Comparison of ENCODE assay signal across 23 cellular contexts in genomic region chr3:47028146-47028545, GRCh38. TPM values are rescaled to one million over a fixed set of nuclear protein-coding genes. Genes with fewer than 3 reads are reported as not detected.
DNase-seq lines count a peak whose midpoint lies in the region; ATAC-seq and TF ChIP-seq lines count a peak whose summit lies in the region.
"Had no signal": no experiment of that assay in that cellular context is flagged by ENCODE, and none has a peak within 500 bp of the region (broad histone marks: within the 10 kb centered on the region; RNA-seq: fewer than 3 reads in every experiment).

No MANE protein-coding gene starts in this region.

- intact Hi-C loops in activated CD8-positive, alpha-beta T cell treated with anti-CD3 and anti-CD28 coated beads for 36 hours (cut with micrococcal nuclease), result no loop called here

- H2BK12ac ChIP-seq in mesenchymal stem cell (ENCODE audit: low read length in 2 of 2), result no peak overlapping the region

- H3K27me3 ChIP-seq in mesenchymal stem cell (ENCODE audit: control insufficient read depth in 1 of 2, insufficient read depth in 1 of 2, low read length in 2 of 2), result no peaks in the 10 kb centered on the region
- H3K27me3 ChIP-seq: BE2C, Peyer's patch had no signal

- peak overlapping the region; percentile 19 for H3K27ac ChIP-seq in mesenchymal stem cell (ENCODE audit: low read length, poor library complexity, severe bottlenecking)
- H3K27ac ChIP-seq: 22Rv1, GM23248, Peyer's patch had no signal

- H3K18ac ChIP-seq in mesenchymal stem cell (ENCODE audit: low read depth in 1 of 2, low read length in 2 of 2), result no peak overlapping the region

- H3K4me2 ChIP-seq in mesenchymal stem cell (ENCODE audit: low read length, poor library complexity, severe bottlenecking), result no peak overlapping the region

- no peak overlapping the region for H3K23ac ChIP-seq in mesenchymal stem cell (ENCODE audit: low read length in 2 of 2)

- no peak for ATAC-seq in activated CD8-positive, alpha-beta T cell treated with anti-CD3 and anti-CD28 coated beads for 36 hours
- no peak for ATAC-seq in activated CD8-positive, alpha-beta T cell treated with anti-CD3 and anti-CD28 coated beads, Interleukin-2, amount 10 ng/mL, durations not matched to agents 7 days and 5 days
- no peak for ATAC-seq in activated T-helper 17 cell treated with anti-CD3 and anti-CD28 coated beads, Interleukin-2, amount 50 U/mL, for 72 hours (replicated peaks)
- ATAC-seq in GM21367 (IDR thresholded peaks at IDR 0.05; ENCODE audit: unreplicated experiment) (no peak), HG02610 (IDR thresholded peaks at IDR 0.05; ENCODE audit: unreplicated experiment) (no peak)
- ATAC-seq: GM12878 had no signal

- H2BK5ac ChIP-seq in mesenchymal stem cell (ENCODE audit: low read depth, low read length, poor library complexity, severe bottlenecking), result no peak overlapping the region

- WGBS in mesenchymal stem cell, result 93% methylated on average over 3 of the region's 3 CpGs

- no peak overlapping the region for H2BK120ac ChIP-seq in mesenchymal stem cell (ENCODE audit: low read depth, low read length)

- POLR2A ChIA-PET in activated CD8-positive, alpha-beta T cell treated with anti-CD3 and anti-CD28 coated beads for 36 hours (lab: Charles Lee), result interaction anchor here (0.7 to 1.5 kb wide), 4 partner anchors 11 to 63 kb away, joined by 3 to 4 read pairs (median 3); partner anchors contain the start of gene NBEAL2
- POLR2A ChIA-PET in activated CD8-positive, alpha-beta T cell treated with anti-CD3 and anti-CD28 coated beads, Interleukin-2, amount 10 ng/mL, durations not matched to agents 7 days and 5 days (lab: Charles Lee), result no interaction called here

- no peak overlapping the region for H2AK5ac ChIP-seq in mesenchymal stem cell (ENCODE audit: low read length, severe bottlenecking)

- H3K4me1 ChIP-seq in mesenchymal stem cell (ENCODE audit: control insufficient read depth, insufficient read depth, low read depth, low read length), result peaks cover 2% of the 10 kb centered on the region
- H3K4me1 ChIP-seq: BE2C, Peyer's patch had no signal

- CTCF ChIA-PET in activated CD8-positive, alpha-beta T cell treated with anti-CD3 and anti-CD28 coated beads for 36 hours (lab: Charles Lee), result interaction anchor here (1.1 to 1.4 kb wide), 2 partner anchors 18 to 104 kb away, joined by 3 read pairs; no protein-coding TSS in a partner anchor
- CTCF ChIA-PET in activated CD8-positive, alpha-beta T cell treated with anti-CD3 and anti-CD28 coated beads, Interleukin-2, amount 10 ng/mL, durations not matched to agents 7 days and 5 days (lab: Charles Lee), result interaction anchor here (0.8 to 5.1 kb wide), 3 partner anchors 9 to 29 kb away, joined by 3 to 34 read pairs (median 3); no protein-coding TSS in a partner anchor

- H3K79me1 ChIP-seq in mesenchymal stem cell (replicated peaks; ENCODE audit: low read length, poor library complexity, severe bottlenecking), result peaks cover 5% of the 10 kb centered on the region

- no peak overlapping the region for H2AFZ ChIP-seq in mesenchymal stem cell (ENCODE audit: low read depth, low read length)
- H2AFZ ChIP-seq: GM23248 had no signal

- H3K36me3 ChIP-seq in mesenchymal stem cell (ENCODE audit: control insufficient read depth in 1 of 2, insufficient read depth in 2 of 2, low read depth in 1 of 2, low read length in 2 of 2), result peaks cover 9 to 37% of the 10 kb centered on the region in 2 experiments
- H3K36me3 ChIP-seq: BE2C had no signal

- H4K8ac ChIP-seq in mesenchymal stem cell (ENCODE audit: low read length), result no peak overlapping the region

- H3K14ac ChIP-seq in mesenchymal stem cell (ENCODE audit: low read length in 2 of 2), result no peak overlapping the region

- no peak overlapping the region for H3K4ac ChIP-seq in mesenchymal stem cell (ENCODE audit: low read depth in 1 of 2, low read length in 2 of 2)

- H3K9me3 ChIP-seq in mesenchymal stem cell (ENCODE audit: control insufficient read depth, low read length), result no peaks in the 10 kb centered on the region
- H3K9me3 ChIP-seq: BE2C, Peyer's patch had no signal

- no peak for TF ChIP-seq CTCF in activated CD8-positive, alpha-beta T cell treated with anti-CD3 and anti-CD28 coated beads for 36 hours (IDR thresholded peaks at IDR 0.05)
- no peak for TF ChIP-seq CTCF in progenitor cell of endocrine pancreas (IDR thresholded peaks at IDR 0.05; ENCODE audit: unreplicated experiment)

- H3K4me3 ChIP-seq in mesenchymal stem cell (ENCODE audit: insufficient read depth in 1 of 2, low read depth in 1 of 2, low read length in 2 of 2), result no peak overlapping the region
- H3K4me3 ChIP-seq: GM12878, GM23248, K562, Peyer's patch had no signal

- no peak overlapping the region for H4K91ac ChIP-seq in mesenchymal stem cell (ENCODE audit: low read length)

- DNase-seq in activated CD8-positive, alpha-beta T cell treated with anti-CD3 and anti-CD28 coated beads for 36 hours, result no peak
- DNase-seq in activated CD8-positive, alpha-beta T cell treated with anti-CD3 and anti-CD28 coated beads, Interleukin-2, amount 10 ng/mL, durations not matched to agents 7 days and 5 days, result no peak
- DNase-seq in mesenchymal stem cell, result no peak
- no peak for DNase-seq in progenitor cell of endocrine pancreas (ENCODE audit: low spot score, unreplicated experiment)
- DNase-seq in NCI-H1105 (lab: John Stamatoyannopoulos, UW), result no peak
- DNase-seq: BE2C; Calu3; CD4-positive, alpha-beta memory T cell; EL; GM23248; HCEC 1CT; NCI-H1092 treated with DMSO at 0.1 percent for 48 hours; NCI-H2081 treated with DMSO at 0.1 percent for 48 hours; NCI-H446 treated with DMSO at 0.1 percent for 48 hours; NCI-H69; NK-92 treated with Interleukin-12 subunit alpha and Interleukin-12 subunit beta, amount 100 ng/mL, for 24 hours; Peyer's patch had no signal

- H2BK15ac ChIP-seq in mesenchymal stem cell (ENCODE audit: low read depth, poor library complexity, severe bottlenecking), result no peak overlapping the region

- peaks cover 56% of the 10 kb centered on the region for H3K4me1 Mint-ChIP-seq in activated CD8-positive, alpha-beta T cell treated with anti-CD3 and anti-CD28 coated beads for 36 hours (ENCODE audit: low read depth)
- H3K4me1 Mint-ChIP-seq in activated CD8-positive, alpha-beta T cell treated with anti-CD3 and anti-CD28 coated beads, Interleukin-2, amount 10 ng/mL, durations not matched to agents 7 days and 5 days (ENCODE audit: low read depth), result peaks cover 29% of the 10 kb centered on the region
- peaks cover 34% of the 10 kb centered on the region for H3K4me1 Mint-ChIP-seq in activated T-helper 17 cell treated with anti-CD3 and anti-CD28 coated beads, Interleukin-2, amount 50 U/mL, for 72 hours
- peaks cover 4% of the 10 kb centered on the region for H3K4me1 Mint-ChIP-seq in progenitor cell of endocrine pancreas (ENCODE audit: low read depth)

- H3K9me3 Mint-ChIP-seq in activated CD8-positive, alpha-beta T cell treated with anti-CD3 and anti-CD28 coated beads for 36 hours, result no peaks in the 10 kb centered on the region
- no peaks in the 10 kb centered on the region for H3K9me3 Mint-ChIP-seq in activated CD8-positive, alpha-beta T cell treated with anti-CD3 and anti-CD28 coated beads, Interleukin-2, amount 10 ng/mL, durations not matched to agents 7 days and 5 days (ENCODE audit: insufficient read depth)
- no peaks in the 10 kb centered on the region for H3K9me3 Mint-ChIP-seq in activated T-helper 17 cell treated with anti-CD3 and anti-CD28 coated beads, Interleukin-2, amount 50 U/mL, for 72 hours
- no peaks in the 10 kb centered on the region for H3K9me3 Mint-ChIP-seq in progenitor cell of endocrine pancreas (ENCODE audit: low read depth)
- H3K9me3 Mint-ChIP-seq: CD4-positive, alpha-beta memory T cell had no signal

- H3K9ac ChIP-seq in mesenchymal stem cell (ENCODE audit: low read length), result no peak overlapping the region
- H3K9ac ChIP-seq: GM23248 had no signal

- H3K4me3 Mint-ChIP-seq in activated CD8-positive, alpha-beta T cell treated with anti-CD3 and anti-CD28 coated beads for 36 hours, result no peak overlapping the region
- H3K4me3 Mint-ChIP-seq in activated CD8-positive, alpha-beta T cell treated with anti-CD3 and anti-CD28 coated beads, Interleukin-2, amount 10 ng/mL, durations not matched to agents 7 days and 5 days, result no peak overlapping the region
- no peak overlapping the region for H3K4me3 Mint-ChIP-seq in activated T-helper 17 cell treated with anti-CD3 and anti-CD28 coated beads, Interleukin-2, amount 50 U/mL, for 72 hours
- no peak overlapping the region for H3K4me3 Mint-ChIP-seq in progenitor cell of endocrine pancreas (ENCODE audit: low read depth)
- H3K4me3 Mint-ChIP-seq: CD4-positive, alpha-beta memory T cell had no signal

- no peaks in the 10 kb centered on the region for H3K27me3 Mint-ChIP-seq in activated CD8-positive, alpha-beta T cell treated with anti-CD3 and anti-CD28 coated beads for 36 hours
- H3K27me3 Mint-ChIP-seq in activated CD8-positive, alpha-beta T cell treated with anti-CD3 and anti-CD28 coated beads, Interleukin-2, amount 10 ng/mL, durations not matched to agents 7 days and 5 days (ENCODE audit: low read depth), result no peaks in the 10 kb centered on the region
- no peaks in the 10 kb centered on the region for H3K27me3 Mint-ChIP-seq in activated T-helper 17 cell treated with anti-CD3 and anti-CD28 coated beads, Interleukin-2, amount 50 U/mL, for 72 hours
- H3K27me3 Mint-ChIP-seq in progenitor cell of endocrine pancreas, result no peaks in the 10 kb centered on the region
- H3K27me3 Mint-ChIP-seq: CD4-positive, alpha-beta memory T cell had no signal

- peaks cover 32% of the 10 kb centered on the region for H3K36me3 Mint-ChIP-seq in activated CD8-positive, alpha-beta T cell treated with anti-CD3 and anti-CD28 coated beads for 36 hours (ENCODE audit: low read depth)
- H3K36me3 Mint-ChIP-seq in activated CD8-positive, alpha-beta T cell treated with anti-CD3 and anti-CD28 coated beads, Interleukin-2, amount 10 ng/mL, durations not matched to agents 7 days and 5 days (ENCODE audit: low read depth), result peaks cover 36% of the 10 kb centered on the region
- peaks cover 59% of the 10 kb centered on the region for H3K36me3 Mint-ChIP-seq in activated T-helper 17 cell treated with anti-CD3 and anti-CD28 coated beads, Interleukin-2, amount 50 U/mL, for 72 hours (ENCODE audit: low read depth)
- peaks cover 14% of the 10 kb centered on the region for H3K36me3 Mint-ChIP-seq in progenitor cell of endocrine pancreas (ENCODE audit: insufficient read depth)

- H3K27ac Mint-ChIP-seq in activated CD8-positive, alpha-beta T cell treated with anti-CD3 and anti-CD28 coated beads for 36 hours, result peak overlapping the region; percentile 46
- H3K27ac Mint-ChIP-seq in activated CD8-positive, alpha-beta T cell treated with anti-CD3 and anti-CD28 coated beads, Interleukin-2, amount 10 ng/mL, durations not matched to agents 7 days and 5 days, result no peak overlapping the region
- H3K27ac Mint-ChIP-seq in activated T-helper 17 cell treated with anti-CD3 and anti-CD28 coated beads, Interleukin-2, amount 50 U/mL, for 72 hours, result peak overlapping the region; percentile 54
- H3K27ac Mint-ChIP-seq in progenitor cell of endocrine pancreas, result peak overlapping the region; percentile 56

RNA-seq across cellular contexts. Expression of gene NBEAL2, which starts 48.7 kb away (rescaled TPM):
- 10 to 100 TPM; 58.9 to 63.7 TPM for total RNA-seq in activated CD8-positive, alpha-beta T cell treated with anti-CD3 and anti-CD28 coated beads for 36 hours
- total RNA-seq in activated CD8-positive, alpha-beta T cell treated with anti-CD3 and anti-CD28 coated beads, Interleukin-2, amount 10 ng/mL, durations not matched to agents 7 days and 5 days, result 100 to 1,000 TPM; 206 to 212 TPM
- total RNA-seq in activated T-helper 17 cell treated with anti-CD3 and anti-CD28 coated beads, Interleukin-2, amount 50 U/mL, for 72 hours, result 100 to 1,000 TPM; 140 to 169 TPM
- polyA plus RNA-seq in mesenchymal stem cell (2013, experiment 1 of 2), result 2.0 TPM
- 1.7 TPM for polyA plus RNA-seq in mesenchymal stem cell (2013, experiment 2 of 2)
- 292 and 320 TPM in 2 replicates for total RNA-seq in progenitor cell of endocrine pancreas

RNA-seq across cellular contexts. Expression of gene CCDC12, which starts 51.6 kb away (rescaled TPM):
- 10 to 100 TPM; 51.2 to 51.6 TPM for total RNA-seq in activated CD8-positive, alpha-beta T cell treated with anti-CD3 and anti-CD28 coated beads for 36 hours
- 10 to 100 TPM; 59.4 to 62.2 TPM for total RNA-seq in activated CD8-positive, alpha-beta T cell treated with anti-CD3 and anti-CD28 coated beads, Interleukin-2, amount 10 ng/mL, durations not matched to agents 7 days and 5 days
- total RNA-seq in activated T-helper 17 cell treated with anti-CD3 and anti-CD28 coated beads, Interleukin-2, amount 50 U/mL, for 72 hours, result 10 to 100 TPM; 46.9 to 59.8 TPM
- 25.6 TPM for polyA plus RNA-seq in mesenchymal stem cell (2013, experiment 1 of 2)
- polyA plus RNA-seq in mesenchymal stem cell (2013, experiment 2 of 2), result 26.2 TPM
- 62.3 and 64.3 TPM in 2 replicates for total RNA-seq in progenitor cell of endocrine pancreas
